27 cellular contexts compared by ENCODE assay signal in the genomic region with DNA sequence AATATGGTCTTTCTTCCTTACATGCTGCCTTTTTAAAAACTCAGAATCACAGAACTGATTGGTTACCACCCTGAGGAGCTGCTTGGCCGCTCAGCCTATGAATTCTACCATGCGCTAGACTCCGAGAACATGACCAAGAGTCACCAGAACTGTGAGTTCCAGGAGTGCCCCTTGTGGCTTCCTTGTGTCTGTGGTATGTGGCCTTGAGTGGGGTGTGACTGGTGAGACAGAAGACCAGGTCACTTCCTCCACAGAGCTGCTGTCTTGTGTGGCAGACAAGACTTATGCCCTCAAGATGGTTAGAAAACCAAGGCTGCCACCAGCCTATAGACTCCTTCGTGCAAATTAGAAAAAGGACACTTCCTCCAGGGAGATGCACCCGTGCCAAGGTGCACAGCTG.
A peak's percentile ranks its signal among the peaks of the same experiment; 100 is the strongest.
DNase-seq lines count a peak whose midpoint lies in the region; ATAC-seq, FAIRE-seq and TF ChIP-seq lines count a peak whose summit lies in the region.
"Had no signal": no experiment of that assay in that cellular context is flagged by ENCODE, and none has a peak within 500 bp of the region (broad histone marks: within the 10 kb centered on the region; RNA-seq: fewer than 3 reads in every experiment).

No MANE protein-coding gene starts in this region.

- H3K27me3 Mint-ChIP-seq in activated T-helper 17 cell treated with anti-CD3 and anti-CD28 coated beads, Interleukin-2, amount 50 U/mL, for 72 hours: no peaks in the 10 kb centered on the region

- H3K27me3 ChIP-seq in right atrium auricular region: no peaks in the 10 kb centered on the region
- no peaks in the 10 kb centered on the region for H3K27me3 ChIP-seq in pancreas
- no peaks in the 10 kb centered on the region for H3K27me3 ChIP-seq in MG63
- H3K27me3 ChIP-seq: BLaER1, brain microvascular endothelial cell, foreskin keratinocyte, hepatocyte had no signal

- H3K36me3 ChIP-seq in right atrium auricular region (peaks cover 65% of the 10 kb centered on the region), pancreas (peaks cover 7 to 54% (median 25%) of the 10 kb centered on the region in 3 donors), MG63 (peaks cover 96% of the 10 kb centered on the region)
- H3K36me3 ChIP-seq: prostate gland had no signal

- no peak overlapping the region for H3K4me3 ChIP-seq in right atrium auricular region
- no peak overlapping the region for H3K4me3 ChIP-seq in pancreas
- H3K4me3 ChIP-seq in MG63: no peak overlapping the region
- H3K4me3 ChIP-seq: BLaER1, hepatocyte, prostate gland had no signal

- no peak overlapping the region for H3K27ac ChIP-seq in right atrium auricular region
- no peak overlapping the region for H3K27ac ChIP-seq in pancreas
- H3K27ac ChIP-seq: BLaER1, brain microvascular endothelial cell, foreskin keratinocyte, hepatocyte, prostate gland had no signal

- H3K4me3 Mint-ChIP-seq in activated T-helper 17 cell treated with anti-CD3 and anti-CD28 coated beads, Interleukin-2, amount 50 U/mL, for 72 hours: no peak overlapping the region
- H3K4me3 Mint-ChIP-seq: WTC11 had no signal

- DNase-seq in cardiac septum (ENCODE audit: low spot score) (peak; percentile 24), right atrium auricular region (ENCODE audit: low spot score) (no peak), myocyte (ENCODE audit: low read depth) (peak; percentile 26), pancreas (no peak), DMS114 treated with DMSO at 0.1 percent for 48 hours (lab: John Stamatoyannopoulos, UW; ENCODE audit: unreplicated experiment) (no peak), MG63 (no peak)
- DNase-seq: ACHN; activated CD4-positive, alpha-beta T cell treated with anti-CD3 and anti-CD28 coated beads, Interleukin-2, amount 50 U/mL, for 4 hours; brain microvascular endothelial cell; DND-41; effector CD4-positive, alpha-beta T cell; erythroblast; foreskin keratinocyte; Karpas-422; NCI-H1092 treated with DMSO at 0.1 percent for 48 hours; NCI-H2029; NCI-H2227 treated with DMSO at 0.1 percent for 48 hours; OCI-M1; Right ventricle myocardium superior; T-helper 9 cell had no signal

- intact Hi-C loops in cardiac septum (cut with DNase I): loop anchor here (5.0 kb wide), 1 partner anchor 357 kb away; no protein-coding TSS in a partner anchor
- intact Hi-C loops in pancreas (cut with DNase I): loop anchor here in 2 of 3 donors (10.0 kb wide), 4 partner anchors 65 to 365 kb away; partner anchors contain the start of gene EPAS1 (in 1 of the 2)

- FAIRE-seq in pancreas (lab: Jason Lieb, UNC): no peak
- FAIRE-seq: H54 had no signal

- H3K36me3 Mint-ChIP-seq in activated T-helper 17 cell treated with anti-CD3 and anti-CD28 coated beads, Interleukin-2, amount 50 U/mL, for 72 hours (ENCODE audit: low read depth): peaks cover 5% of the 10 kb centered on the region

- H3K4me1 ChIP-seq in right atrium auricular region: peaks cover 0 to 10% of the 10 kb centered on the region in 2 donors
- H3K4me1 ChIP-seq in pancreas: no peaks in the 10 kb centered on the region
- H3K4me1 ChIP-seq: foreskin keratinocyte had no signal

- ATAC-seq in activated T-helper 17 cell treated with anti-CD3 and anti-CD28 coated beads, Interleukin-2, amount 50 U/mL, for 72 hours (replicated peaks): peak; percentile 46
- ATAC-seq in pancreas: no peak
- no peak for ATAC-seq in HG03097 (IDR thresholded peaks at IDR 0.05; ENCODE audit: low FRiP score, unreplicated experiment)
- ATAC-seq: foreskin keratinocyte, WTC11 had no signal

- no peaks in the 10 kb centered on the region for H3K4me1 Mint-ChIP-seq in activated T-helper 17 cell treated with anti-CD3 and anti-CD28 coated beads, Interleukin-2, amount 50 U/mL, for 72 hours
- H3K4me1 Mint-ChIP-seq: WTC11 had no signal

- 92 to 93% methylated on average over 5 of the region's 5 CpGs for WGBS in pancreas, 2 donors

- TF ChIP-seq CTCF in right atrium auricular region (IDR thresholded peaks at IDR 0.05) (no peak), pancreas (IDR thresholded peaks at IDR 0.05) (no peak)

- no peaks in the 10 kb centered on the region for H3K9me3 ChIP-seq in right atrium auricular region
- no peaks in the 10 kb centered on the region for H3K9me3 ChIP-seq in pancreas
- H3K9me3 ChIP-seq in MG63: 0 out of 2 replicates have a peak, but pooled peaks cover under 1% of the 10 kb centered on the region
- H3K9me3 ChIP-seq: prostate gland had no signal

- no peaks in the 10 kb centered on the region for H3K9me3 Mint-ChIP-seq in activated T-helper 17 cell treated with anti-CD3 and anti-CD28 coated beads, Interleukin-2, amount 50 U/mL, for 72 hours

- H3K27ac Mint-ChIP-seq in activated T-helper 17 cell treated with anti-CD3 and anti-CD28 coated beads, Interleukin-2, amount 50 U/mL, for 72 hours: no peak overlapping the region
- H3K27ac Mint-ChIP-seq: WTC11 had no signal

Comparison
In these comparisons a context has a peak if more than half of its experiments do, and no peak if none do; other contexts are left out.
1. DNase-seq: peak in cardiac septum (single experiment) and myocyte (single experiment); none in right atrium auricular region (single experiment), pancreas (0 of 6), DMS114 treated with DMSO at 0.1 percent for 48 hours (single experiment) and MG63 (single experiment).